Comparison of ENCODE assay signal across 22 cellular contexts in genomic region chr10:49627644-49628247, GRCh38. TPM values are rescaled to one million over a fixed set of nuclear protein-coding genes. Genes with fewer than 3 reads are reported as not detected.
"Had no signal": no experiment of that assay in that cellular context is flagged by ENCODE, and none has a peak within 500 bp of the region (broad histone marks: within the 10 kb centered on the region; RNA-seq: fewer than 3 reads in every experiment).

No MANE protein-coding gene starts in this region.

- H3K27ac Mint-ChIP-seq: naive thymus-derived CD8-positive, alpha-beta T cell; stimulated activated naive CD8-positive, alpha-beta T cell treated with anti-CD3 and anti-CD28 coated beads, Interleukin-15, Interleukin-2, amounts not matched to agents 100 ng/mL and 50 ng/mL, for 24 hours; T-helper 2 cell treated with Interferon-gamma antibody and Interleukin-4, amounts not matched to agents 5 μg/mL and 100 μg/mL, for 36 hours had no signal

- H3K27ac ChIP-seq: adrenal gland, esophagus muscularis mucosa, gastroesophageal sphincter, heart left ventricle, transverse colon, vagina had no signal

- ATAC-seq: activated T-cell treated with anti-CD3 and anti-CD28 coated beads, Interleukin-2, amount 50 U/mL, for 4 hours; gastroesophageal sphincter; heart left ventricle; naive thymus-derived CD8-positive, alpha-beta T cell had no signal

- H3K4me3 ChIP-seq: adrenal gland, esophagus muscularis mucosa, gastroesophageal sphincter, heart left ventricle, transverse colon, vagina had no signal

- H3K4me1 ChIP-seq: adrenal gland, esophagus muscularis mucosa, gastroesophageal sphincter, heart left ventricle, transverse colon, vagina had no signal

- H3K4me3 Mint-ChIP-seq: activated T-cell treated with anti-CD3 and anti-CD28 coated beads, Interleukin-2, amount 50 U/mL, for 4 hours; naive thymus-derived CD8-positive, alpha-beta T cell; stimulated activated naive CD8-positive, alpha-beta T cell treated with anti-CD3 and anti-CD28 coated beads, Interleukin-15, Interleukin-2, amounts not matched to agents 100 ng/mL and 50 ng/mL, for 24 hours; T-helper 2 cell treated with Interferon-gamma antibody and Interleukin-4, amounts not matched to agents 5 μg/mL and 100 μg/mL, for 36 hours had no signal

- H3K36me3 ChIP-seq: adrenal gland, esophagus muscularis mucosa, gastroesophageal sphincter, heart left ventricle, transverse colon, vagina had no signal

- H3K9me3 ChIP-seq: adrenal gland, esophagus muscularis mucosa, gastroesophageal sphincter, heart left ventricle, transverse colon, vagina had no signal

- DNase-seq: activated CD4-positive, alpha-beta T cell treated with anti-CD3 and anti-CD28 coated beads for 48 hours; activated CD8-positive, alpha-beta memory T cell treated with anti-CD3 and anti-CD28 coated beads, Interleukin-2, amount 50 U/mL, for 4 hours; activated naive CD4-positive, alpha-beta T cell treated with anti-CD3 and anti-CD28 coated beads, Interleukin-2, amount 50 U/mL, for 16 hours; activated T-cell treated with anti-CD3 and anti-CD28 coated beads, Interleukin-2, amount 50 U/mL, for 4 hours; adrenal gland; dermis blood vessel endothelial cell; effector memory CD4-positive, alpha-beta T cell; heart left ventricle; kidney glomerular epithelial cell; mesendoderm; retina; transverse colon had no signal

- H3K27me3 ChIP-seq: adrenal gland, transverse colon, vagina had no signal

- H3K9me3 Mint-ChIP-seq: activated T-cell treated with anti-CD3 and anti-CD28 coated beads, Interleukin-2, amount 50 U/mL, for 4 hours; stimulated activated naive CD8-positive, alpha-beta T cell treated with anti-CD3 and anti-CD28 coated beads, Interleukin-15, Interleukin-2, amounts not matched to agents 100 ng/mL and 50 ng/mL, for 24 hours; T-helper 2 cell treated with Interferon-gamma antibody and Interleukin-4, amounts not matched to agents 5 μg/mL and 100 μg/mL, for 36 hours had no signal

- H3K36me3 Mint-ChIP-seq: naive thymus-derived CD8-positive, alpha-beta T cell had no signal

RNA-seq across cellular contexts. Expression of gene CHAT, which starts 13.9 kb away (rescaled TPM):
- total RNA-seq: activated T-cell treated with anti-CD3 and anti-CD28 coated beads, Interleukin-2, amount 50 U/mL, for 4 hours; adrenal gland; bronchial epithelial cell; dermis blood vessel endothelial cell; endothelial cell of umbilical vein; heart left ventricle; liver; naive thymus-derived CD8-positive, alpha-beta T cell; skeletal muscle tissue; vagina had no signal
- polyA plus RNA-seq: adrenal gland; endothelial cell of umbilical vein; heart left ventricle; liver; naive thymus-derived CD8-positive, alpha-beta T cell had no signal

RNA-seq across cellular contexts. Expression of gene SLC18A3, which starts 17.6 kb away (rescaled TPM):
- total RNA-seq: activated T-cell treated with anti-CD3 and anti-CD28 coated beads, Interleukin-2, amount 50 U/mL, for 4 hours; bronchial epithelial cell; dermis blood vessel endothelial cell; endothelial cell of umbilical vein; heart left ventricle; liver; naive thymus-derived CD8-positive, alpha-beta T cell; skeletal muscle tissue had no signal
- polyA plus RNA-seq: endothelial cell of umbilical vein; heart left ventricle; liver; naive thymus-derived CD8-positive, alpha-beta T cell had no signal

RNA-seq across cellular contexts. Expression of gene C10orf53, which starts 51.7 kb away (rescaled TPM):
- total RNA-seq: activated T-cell treated with anti-CD3 and anti-CD28 coated beads, Interleukin-2, amount 50 U/mL, for 4 hours; adrenal gland; bronchial epithelial cell; dermis blood vessel endothelial cell; endothelial cell of umbilical vein; esophagus muscularis mucosa; gastroesophageal sphincter; heart left ventricle; liver; naive thymus-derived CD8-positive, alpha-beta T cell; skeletal muscle tissue; transverse colon; vagina had no signal
- polyA plus RNA-seq: adrenal gland; endothelial cell of umbilical vein; heart left ventricle; liver; naive thymus-derived CD8-positive, alpha-beta T cell had no signal
